In the genomic region with DNA sequence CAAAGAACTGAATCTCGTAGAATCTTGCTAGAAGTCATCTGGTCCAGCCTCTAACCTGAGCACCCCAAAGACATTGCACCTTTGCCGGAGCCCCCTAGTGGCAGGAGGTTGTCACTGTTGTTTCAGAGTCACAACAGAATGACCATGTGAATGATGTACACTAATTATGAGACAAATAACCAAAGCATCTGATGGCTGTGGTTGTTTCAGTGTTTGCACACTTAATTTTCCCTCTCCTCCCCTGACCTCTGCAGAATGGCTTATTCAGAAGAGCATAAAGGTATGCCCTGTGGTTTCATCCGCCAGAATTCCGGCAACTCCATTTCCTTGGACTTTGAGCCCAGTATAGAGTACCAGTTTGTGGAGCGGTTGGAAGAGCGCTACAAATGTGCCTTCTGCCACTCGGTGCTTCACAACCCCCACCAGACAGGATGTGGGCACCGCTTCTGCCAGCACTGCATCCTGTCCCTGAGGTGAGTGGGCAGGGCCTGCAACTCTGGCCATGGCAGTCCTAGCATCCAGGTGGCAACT, we compare ENCODE assay signal across 1 cellular context.
A peak's percentile ranks its signal among the peaks of the same experiment; 100 is the strongest.
TF ChIP-seq lines count a peak whose summit lies in the region.

No MANE protein-coding gene starts in this region.

TF ChIP-seq in K562, 482 proteins besides CTCF, POLR2A, EP300 and RAD21 (continued from another document):
- TF ChIP-seq, protein P1, sequence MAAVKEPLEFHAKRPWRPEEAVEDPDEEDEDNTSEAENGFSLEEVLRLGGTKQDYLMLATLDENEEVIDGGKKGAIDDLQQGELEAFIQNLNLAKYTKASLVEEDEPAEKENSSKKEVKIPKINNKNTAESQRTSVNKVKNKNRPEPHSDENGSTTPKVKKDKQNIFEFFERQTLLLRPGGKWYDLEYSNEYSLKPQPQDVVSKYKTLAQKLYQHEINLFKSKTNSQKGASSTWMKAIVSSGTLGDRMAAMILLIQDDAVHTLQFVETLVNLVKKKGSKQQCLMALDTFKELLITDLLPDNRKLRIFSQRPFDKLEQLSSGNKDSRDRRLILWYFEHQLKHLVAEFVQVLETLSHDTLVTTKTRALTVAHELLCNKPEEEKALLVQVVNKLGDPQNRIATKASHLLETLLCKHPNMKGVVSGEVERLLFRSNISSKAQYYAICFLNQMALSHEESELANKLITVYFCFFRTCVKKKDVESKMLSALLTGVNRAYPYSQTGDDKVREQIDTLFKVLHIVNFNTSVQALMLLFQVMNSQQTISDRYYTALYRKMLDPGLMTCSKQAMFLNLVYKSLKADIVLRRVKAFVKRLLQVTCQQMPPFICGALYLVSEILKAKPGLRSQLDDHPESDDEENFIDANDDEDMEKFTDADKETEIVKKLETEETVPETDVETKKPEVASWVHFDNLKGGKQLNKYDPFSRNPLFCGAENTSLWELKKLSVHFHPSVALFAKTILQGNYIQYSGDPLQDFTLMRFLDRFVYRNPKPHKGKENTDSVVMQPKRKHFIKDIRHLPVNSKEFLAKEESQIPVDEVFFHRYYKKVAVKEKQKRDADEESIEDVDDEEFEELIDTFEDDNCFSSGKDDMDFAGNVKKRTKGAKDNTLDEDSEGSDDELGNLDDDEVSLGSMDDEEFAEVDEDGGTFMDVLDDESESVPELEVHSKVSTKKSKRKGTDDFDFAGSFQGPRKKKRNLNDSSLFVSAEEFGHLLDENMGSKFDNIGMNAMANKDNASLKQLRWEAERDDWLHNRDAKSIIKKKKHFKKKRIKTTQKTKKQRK (IDR thresholded peaks at IDR 0.05; ENCODE audit: borderline replicate concordance, low read depth, low read length), result no peak
- TF ChIP-seq, protein P2, sequence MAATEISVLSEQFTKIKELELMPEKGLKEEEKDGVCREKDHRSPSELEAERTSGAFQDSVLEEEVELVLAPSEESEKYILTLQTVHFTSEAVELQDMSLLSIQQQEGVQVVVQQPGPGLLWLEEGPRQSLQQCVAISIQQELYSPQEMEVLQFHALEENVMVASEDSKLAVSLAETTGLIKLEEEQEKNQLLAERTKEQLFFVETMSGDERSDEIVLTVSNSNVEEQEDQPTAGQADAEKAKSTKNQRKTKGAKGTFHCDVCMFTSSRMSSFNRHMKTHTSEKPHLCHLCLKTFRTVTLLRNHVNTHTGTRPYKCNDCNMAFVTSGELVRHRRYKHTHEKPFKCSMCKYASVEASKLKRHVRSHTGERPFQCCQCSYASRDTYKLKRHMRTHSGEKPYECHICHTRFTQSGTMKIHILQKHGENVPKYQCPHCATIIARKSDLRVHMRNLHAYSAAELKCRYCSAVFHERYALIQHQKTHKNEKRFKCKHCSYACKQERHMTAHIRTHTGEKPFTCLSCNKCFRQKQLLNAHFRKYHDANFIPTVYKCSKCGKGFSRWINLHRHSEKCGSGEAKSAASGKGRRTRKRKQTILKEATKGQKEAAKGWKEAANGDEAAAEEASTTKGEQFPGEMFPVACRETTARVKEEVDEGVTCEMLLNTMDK (IDR thresholded peaks at IDR 0.05; ENCODE audit: borderline replicate concordance, insufficient read depth, low read depth, low read length, poor library complexity, severe bottlenecking), result peak; percentile 67
- TF ChIP-seq MEIS2 (IDR thresholded peaks at IDR 0.05; ENCODE audit: partially characterized antibody) (peak; percentile 3), SNRNP70 (optimal IDR thresholded peaks at IDR 0.05; ENCODE audit: low read depth, low read length) (no peak), MAFF (IDR thresholded peaks at IDR 0.05; ENCODE audit: low read length) (no peak), CBX3 (IDR thresholded peaks at IDR 0.05; ENCODE audit: borderline replicate concordance in 1 of 2, low read length in 2 of 2) (0 out of 3 replicates have a peak, but pooled peaks of 1 of the 2 experiments have one; percentile 66), SMC3 (conservative IDR thresholded peaks at IDR 0.05; ENCODE audit: insufficient read depth, low read depth, low read length) (0 out of 2 replicates have a peak, but pooled peaks have one; percentile 22), KDM1A (IDR thresholded peaks at IDR 0.05) (peak in 1 of 2 experiments; percentile 15; a peak in 1 of 4 replicates), SMARCA5 (IDR thresholded peaks at IDR 0.05) (no peak), MYC (IDR thresholded peaks at IDR 0.05; ENCODE audit: low read depth, low read length) (0 out of 2 replicates have a peak, but pooled peaks have one; percentile 24), MYC (CRISPR knock-in tag; IDR thresholded peaks at IDR 0.05; ENCODE audit: borderline replicate concordance, low read depth) (no peak), FOXA1 (IDR thresholded peaks at IDR 0.05; ENCODE audit: borderline replicate concordance) (no peak)
- TF ChIP-seq, protein P3, sequence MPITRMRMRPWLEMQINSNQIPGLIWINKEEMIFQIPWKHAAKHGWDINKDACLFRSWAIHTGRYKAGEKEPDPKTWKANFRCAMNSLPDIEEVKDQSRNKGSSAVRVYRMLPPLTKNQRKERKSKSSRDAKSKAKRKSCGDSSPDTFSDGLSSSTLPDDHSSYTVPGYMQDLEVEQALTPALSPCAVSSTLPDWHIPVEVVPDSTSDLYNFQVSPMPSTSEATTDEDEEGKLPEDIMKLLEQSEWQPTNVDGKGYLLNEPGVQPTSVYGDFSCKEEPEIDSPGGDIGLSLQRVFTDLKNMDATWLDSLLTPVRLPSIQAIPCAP (CRISPR knock-in tag; IDR thresholded peaks at IDR 0.05; ENCODE audit: borderline replicate concordance), result no peak
- TF ChIP-seq, protein P4, sequence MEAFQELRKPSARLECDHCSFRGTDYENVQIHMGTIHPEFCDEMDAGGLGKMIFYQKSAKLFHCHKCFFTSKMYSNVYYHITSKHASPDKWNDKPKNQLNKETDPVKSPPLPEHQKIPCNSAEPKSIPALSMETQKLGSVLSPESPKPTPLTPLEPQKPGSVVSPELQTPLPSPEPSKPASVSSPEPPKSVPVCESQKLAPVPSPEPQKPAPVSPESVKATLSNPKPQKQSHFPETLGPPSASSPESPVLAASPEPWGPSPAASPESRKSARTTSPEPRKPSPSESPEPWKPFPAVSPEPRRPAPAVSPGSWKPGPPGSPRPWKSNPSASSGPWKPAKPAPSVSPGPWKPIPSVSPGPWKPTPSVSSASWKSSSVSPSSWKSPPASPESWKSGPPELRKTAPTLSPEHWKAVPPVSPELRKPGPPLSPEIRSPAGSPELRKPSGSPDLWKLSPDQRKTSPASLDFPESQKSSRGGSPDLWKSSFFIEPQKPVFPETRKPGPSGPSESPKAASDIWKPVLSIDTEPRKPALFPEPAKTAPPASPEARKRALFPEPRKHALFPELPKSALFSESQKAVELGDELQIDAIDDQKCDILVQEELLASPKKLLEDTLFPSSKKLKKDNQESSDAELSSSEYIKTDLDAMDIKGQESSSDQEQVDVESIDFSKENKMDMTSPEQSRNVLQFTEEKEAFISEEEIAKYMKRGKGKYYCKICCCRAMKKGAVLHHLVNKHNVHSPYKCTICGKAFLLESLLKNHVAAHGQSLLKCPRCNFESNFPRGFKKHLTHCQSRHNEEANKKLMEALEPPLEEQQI (IDR thresholded peaks at IDR 0.05), result peak; percentile 59; the same call in 1 of the 2 replicates
TF ChIP-seq in K562: peak in this region for 10.
